ENCODE assay signal across 10 cellular contexts in the genomic region with DNA sequence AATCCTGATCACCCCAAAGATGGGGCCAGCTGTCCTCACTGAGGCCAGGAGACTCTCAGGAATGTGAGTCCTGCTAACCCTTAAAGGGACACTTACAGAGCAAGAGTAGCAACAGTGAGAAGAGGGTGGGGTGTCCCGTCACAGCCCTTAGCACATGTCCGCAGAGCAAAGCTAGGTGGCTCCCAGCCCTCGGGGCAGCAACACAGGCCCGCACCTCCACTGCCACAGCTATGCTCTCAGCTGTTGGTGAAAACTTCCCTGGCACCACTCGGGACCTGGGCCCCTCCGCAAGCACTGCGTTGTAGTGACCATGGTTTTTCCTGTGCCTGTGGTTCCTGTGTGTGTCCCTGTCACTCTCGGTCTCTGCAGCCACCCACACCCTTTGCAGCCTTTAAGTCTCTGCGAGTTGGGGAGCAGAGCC.
DNase-seq lines count a peak whose midpoint lies in the region; ATAC-seq, FAIRE-seq and TF ChIP-seq lines count a peak whose summit lies in the region.
"Had no signal": no experiment of that assay in that cellular context is flagged by ENCODE, and none has a peak within 500 bp of the region (broad histone marks: within the 10 kb centered on the region; RNA-seq: fewer than 3 reads in every experiment).

No MANE protein-coding gene starts in this region.

- no peak for ATAC-seq in HG03432 (IDR thresholded peaks at IDR 0.05; ENCODE audit: unreplicated experiment)
- ATAC-seq in GM21526 (IDR thresholded peaks at IDR 0.05; ENCODE audit: low FRiP score, unreplicated experiment): no peak
- ATAC-seq in HG02571 (IDR thresholded peaks at IDR 0.05; ENCODE audit: unreplicated experiment): no peak

- H4K20me1 ChIP-seq in MM.1S (ENCODE audit: insufficient read depth, low read length) (no peaks in the 10 kb centered on the region), endothelial cell of umbilical vein (replicated peaks; ENCODE audit: control insufficient read depth, extremely low read depth, insufficient read depth, low read length) (no peaks in the 10 kb centered on the region), hepatocyte (ENCODE audit: insufficient read depth, poor library complexity, severe bottlenecking) (no peaks in the 10 kb centered on the region)

- H3K9me3 ChIP-seq in MM.1S (replicated peaks; ENCODE audit: insufficient read depth, low read length) (no peaks in the 10 kb centered on the region), endothelial cell of umbilical vein (replicated peaks; ENCODE audit: control insufficient read depth, insufficient read depth, low read length) (no peaks in the 10 kb centered on the region), neutrophil (no peaks in the 10 kb centered on the region), hepatocyte (ENCODE audit: low read depth) (no peaks in the 10 kb centered on the region)

- no peak overlapping the region for H3K9ac ChIP-seq in MM.1S (ENCODE audit: low read length)
- no peak overlapping the region for H3K9ac ChIP-seq in endothelial cell of umbilical vein (replicated peaks; ENCODE audit: extremely low read depth, insufficient read depth, low read length)

- no peaks in the 10 kb centered on the region for H3K4me1 ChIP-seq in MM.1S (ENCODE audit: low read length)
- no peaks in the 10 kb centered on the region for H3K4me1 ChIP-seq in endothelial cell of umbilical vein (ENCODE audit: control insufficient read depth, extremely low read depth, insufficient read depth, low read length)
- peaks cover 7 to 11% of the 10 kb centered on the region in 2 experiments for H3K4me1 ChIP-seq in neutrophil (ENCODE audit: control insufficient read depth in 1 of 2, insufficient read depth in 1 of 2, low read depth in 1 of 2, low read length in 1 of 2)
- H3K4me1 ChIP-seq in hepatocyte (ENCODE audit: insufficient read depth): no peaks in the 10 kb centered on the region

- CTCF ChIA-PET in endothelial cell of umbilical vein (lab: Charles Lee): no interaction called here

- H3K27ac ChIP-seq in MM.1S (ENCODE audit: low read length): no peak overlapping the region
- no peak overlapping the region for H3K27ac ChIP-seq in endothelial cell of umbilical vein (ENCODE audit: insufficient read depth, low read depth, low read length)
- H3K27ac ChIP-seq in neutrophil: no peak overlapping the region
- no peak overlapping the region for H3K27ac ChIP-seq in hepatocyte
- H3K27ac ChIP-seq: PC-9 had no signal

- H3K27me3 ChIP-seq in MM.1S (replicated peaks; ENCODE audit: insufficient read depth, low read length) (no peaks in the 10 kb centered on the region), endothelial cell of umbilical vein (ENCODE audit: control insufficient read depth in 2 of 2, insufficient read depth in 2 of 2, low read length in 2 of 2) (no peaks in the 10 kb centered on the region), neutrophil (peaks cover 4% of the 10 kb centered on the region), hepatocyte (no peaks in the 10 kb centered on the region)

- intact Hi-C loops in endothelial cell of umbilical vein (cut with micrococcal nuclease): loop anchor here (1.0 kb wide), 1 partner anchor 9 kb away; no protein-coding TSS in a partner anchor

- no peaks in the 10 kb centered on the region for H3K36me3 ChIP-seq in MM.1S (replicated peaks; ENCODE audit: insufficient read depth, low read length)
- H3K36me3 ChIP-seq in endothelial cell of umbilical vein (ENCODE audit: control insufficient read depth in 2 of 2, extremely low read depth in 1 of 2, insufficient read depth in 2 of 2, low read length in 2 of 2): no peaks in the 10 kb centered on the region
- H3K36me3 ChIP-seq in neutrophil: no peaks in the 10 kb centered on the region
- H3K36me3 ChIP-seq in hepatocyte (replicated peaks; ENCODE audit: insufficient read depth, low read depth): no peaks in the 10 kb centered on the region

- H3K4me2 ChIP-seq in MM.1S (ENCODE audit: low read depth, low read length): peak overlapping the region; percentile 52; the same call in 1 of the 2 replicates
- H3K4me2 ChIP-seq in endothelial cell of umbilical vein (ENCODE audit: insufficient read depth, low read length): no peak overlapping the region
- H3K4me2 ChIP-seq in hepatocyte: no peak overlapping the region
- H3K4me2 ChIP-seq: PC-9 had no signal

- TF ChIP-seq CTCF in AG10803 (conservative IDR thresholded peaks at IDR 0.05; ENCODE audit: low read length) (no peak), MM.1S (IDR thresholded peaks at IDR 0.05; ENCODE audit: low read length) (no peak), endothelial cell of umbilical vein (IDR thresholded peaks at IDR 0.05; ENCODE audit: extremely low read depth in 1 of 2, insufficient read depth in 1 of 2, low read depth in 1 of 2, low read length in 2 of 2) (no peak), neutrophil (IDR thresholded peaks at IDR 0.05) (no peak), hepatocyte (IDR thresholded peaks at IDR 0.05; ENCODE audit: poor library complexity) (no peak)

- DNase-seq in AG10803 (ENCODE audit: low read depth): no peak
- no peak for DNase-seq in MM.1S
- no peak for DNase-seq in endothelial cell of umbilical vein (ENCODE audit: low read depth, low spot score)
- DNase-seq in hepatocyte (ENCODE audit: low spot score): no peak
- DNase-seq: PC-9 had no signal

- POLR2A ChIA-PET in endothelial cell of umbilical vein (lab: Charles Lee): no interaction called here

- H2AFZ ChIP-seq in MM.1S (ENCODE audit: low read length): peak overlapping the region; percentile 9; the same call in 1 of the 2 replicates
- peak overlapping the region; percentile 7 for H2AFZ ChIP-seq in endothelial cell of umbilical vein (ENCODE audit: low read depth, low read length)
- H2AFZ ChIP-seq in hepatocyte: no peak overlapping the region
- H2AFZ ChIP-seq: PC-9 had no signal

- no peak for FAIRE-seq in endothelial cell of umbilical vein (lab: Jason Lieb, UNC)

- dilution Hi-C loops in endothelial cell of umbilical vein (cut with MboI; ENCODE audit: extremely low pct_ligation_motif_present, low sequenced_read_pairs): no loop called here

- H3K9me2 ChIP-seq in MM.1S (replicated peaks; ENCODE audit: insufficient read depth, low read length) (no peaks in the 10 kb centered on the region), hepatocyte (replicated peaks; ENCODE audit: insufficient read depth) (no peaks in the 10 kb centered on the region)

- no peaks in the 10 kb centered on the region for H3F3A ChIP-seq in MM.1S (ENCODE audit: insufficient read depth, low read length)

- no peaks in the 10 kb centered on the region for H3K9me1 ChIP-seq in endothelial cell of umbilical vein (replicated peaks; ENCODE audit: control insufficient read depth, extremely low read depth, insufficient read depth, low read length)

- 94% methylated on average over 9 of the region's 9 CpGs for WGBS in hepatocyte (ENCODE audit: low lambda C conversion rate, missing lambda C conversion rate)

- H3K79me2 ChIP-seq in MM.1S (ENCODE audit: low read length): no peaks in the 10 kb centered on the region
- H3K79me2 ChIP-seq in endothelial cell of umbilical vein (ENCODE audit: control insufficient read depth, insufficient read depth, low read length): no peaks in the 10 kb centered on the region
- no peaks in the 10 kb centered on the region for H3K79me2 ChIP-seq in hepatocyte

- H3K4me3 ChIP-seq in AG10803 (ENCODE audit: low read length) (peak overlapping the region; percentile 49), MM.1S (ENCODE audit: low read length) (peak overlapping the region; percentile 44), endothelial cell of umbilical vein (replicated peaks in 1 of 3; ENCODE audit: insufficient read depth in 1 of 3, low read depth in 1 of 3, low read length in 3 of 3) (no peak overlapping the region), neutrophil (ENCODE audit: low read depth in 1 of 2, low read length in 1 of 2) (peak overlapping the region; percentile 58 to 70), hepatocyte (no peak overlapping the region)
- H3K4me3 ChIP-seq: lung, PC-9 had no signal

- no peak for TF ChIP-seq POLR2A in endothelial cell of umbilical vein (IDR thresholded peaks at IDR 0.05; ENCODE audit: low read depth, low read length)

- BruUV-seq in endothelial cell of umbilical vein (replicated peaks; lab: Mats Ljungman, UMichigan): no TSS peak

TF ChIP-seq in endothelial cell of umbilical vein, 7 proteins besides CTCF, POLR2A, EP300 and RAD21:
- TF ChIP-seq FOS (IDR thresholded peaks at IDR 0.05; ENCODE audit: borderline replicate concordance, insufficient read depth, low read length) (no peak), MAX (IDR thresholded peaks at IDR 0.05; ENCODE audit: insufficient read depth, insufficient read length) (no peak), JUN (IDR thresholded peaks at IDR 0.05; ENCODE audit: borderline replicate concordance, insufficient read depth, insufficient read length, low read depth) (no peak), POLR2AphosphoS5 (IDR thresholded peaks at IDR 0.05; ENCODE audit: insufficient read depth, low read depth, low read length) (no peak), MYC (IDR thresholded peaks at IDR 0.05; ENCODE audit: low read depth, low read length) (no peak), GATA2 (IDR thresholded peaks at IDR 0.05; ENCODE audit: insufficient read depth, insufficient read length, low read depth, low read length) (no peak), EZH2 (IDR thresholded peaks at IDR 0.05; ENCODE audit: borderline replicate concordance, low read depth, low read length, severe bottlenecking) (no peak)

Comparison
In these comparisons a context has a peak if more than half of its experiments do, and no peak if none do; other contexts are left out.
1. H3K4me3 ChIP-seq: peak in AG10803 (single experiment), MM.1S (single experiment) and neutrophil (2 of 2); none in endothelial cell of umbilical vein (0 of 3) and hepatocyte (single experiment).